Comparison of ENCODE assay signal across 20 cellular contexts in genomic region chr6:90124904-90125510, GRCh38.
DNase-seq lines count a peak whose midpoint lies in the region; ATAC-seq, FAIRE-seq and TF ChIP-seq lines count a peak whose summit lies in the region.
"Had no signal": no experiment of that assay in that cellular context is flagged by ENCODE, and none has a peak within 500 bp of the region (broad histone marks: within the 10 kb centered on the region; RNA-seq: fewer than 3 reads in every experiment).

No MANE protein-coding gene starts in this region.

- no peaks in the 10 kb centered on the region for H3K9me3 Mint-ChIP-seq in CD8-positive, alpha-beta T cell
- H3K9me3 Mint-ChIP-seq in activated B cell treated with CpG ODN at 0.5 μM for 24 hours (no peaks in the 10 kb centered on the region), memory B cell (no peaks in the 10 kb centered on the region)
- H3K9me3 Mint-ChIP-seq: H9 had no signal

- H3K36me3 ChIP-seq in CD8-positive, alpha-beta T cell (ENCODE audit: insufficient read depth, low read length) = no peaks in the 10 kb centered on the region
- H3K36me3 ChIP-seq in Karpas-422 (ENCODE audit: insufficient read depth, low read length) = no peaks in the 10 kb centered on the region

- no peak for ATAC-seq in CD8-positive, alpha-beta T cell
- ATAC-seq in activated B cell treated with CpG ODN at 0.5 μM for 24 hours (ENCODE audit: low read depth) (no peak), memory B cell (ENCODE audit: low read depth) (no peak), SK-N-SH treated with all-trans-retinoic acid at 6 μM for 48 hours (no peak), GM21786 (IDR thresholded peaks at IDR 0.05; ENCODE audit: unreplicated experiment) (no peak), GM18907 (IDR thresholded peaks at IDR 0.05; ENCODE audit: unreplicated experiment) (no peak)

- no peaks in the 10 kb centered on the region for H3K9me2 ChIP-seq in Karpas-422 (replicated peaks; ENCODE audit: insufficient read depth, low read length)

- no peaks in the 10 kb centered on the region for H3K79me2 ChIP-seq in Karpas-422 (ENCODE audit: low read length)

- no peaks in the 10 kb centered on the region for H3K9me3 ChIP-seq in CD8-positive, alpha-beta T cell (ENCODE audit: low read length)
- H3K9me3 ChIP-seq in Karpas-422 (ENCODE audit: low read length) = no peaks in the 10 kb centered on the region

- no peaks in the 10 kb centered on the region for H3K27me3 ChIP-seq in CD8-positive, alpha-beta T cell (ENCODE audit: insufficient read depth, low read length)
- no peaks in the 10 kb centered on the region for H3K27me3 ChIP-seq in Karpas-422 (ENCODE audit: low read length)

- DNase-seq in CD8-positive, alpha-beta T cell = no peak
- DNase-seq in Karpas-422 = peak; percentile 71
- no peak for DNase-seq in activated B cell treated with CpG ODN at 0.5 μM for 24 hours
- no peak for DNase-seq in memory B cell (ENCODE audit: low spot score in 2 of 2)
- no peak for DNase-seq in RCC 7860 (ENCODE audit: low spot score)
- DNase-seq: CD4-positive, CD25-positive, alpha-beta regulatory T cell; DMS79 treated with DMSO at 0.1 percent for 48 hours; GF-D8; H9; NCI-H1048; NCI-H146; NCI-H2107; NCI-H226; NCI-H69; NK-92 treated with Interleukin-12 subunit alpha and Interleukin-12 subunit beta, amount 100 ng/mL, for 24 hours; SIG-M5 had no signal

- H3K4me3 Mint-ChIP-seq in CD8-positive, alpha-beta T cell = no peak overlapping the region
- H3K4me3 Mint-ChIP-seq in activated B cell treated with CpG ODN at 0.5 μM for 24 hours (no peak overlapping the region), memory B cell (no peak overlapping the region)
- H3K4me3 Mint-ChIP-seq: H9 had no signal

- H3K4me1 Mint-ChIP-seq in CD8-positive, alpha-beta T cell (ENCODE audit: low read depth) = peaks cover 54% of the 10 kb centered on the region
- H3K4me1 Mint-ChIP-seq in activated B cell treated with CpG ODN at 0.5 μM for 24 hours = peaks cover 74% of the 10 kb centered on the region
- peaks cover 26% of the 10 kb centered on the region for H3K4me1 Mint-ChIP-seq in memory B cell
- H3K4me1 Mint-ChIP-seq: H9 had no signal

- H2AFZ ChIP-seq in Karpas-422 (ENCODE audit: low read length) = no peak overlapping the region

- H4K20me1 ChIP-seq in Karpas-422 (ENCODE audit: insufficient read depth, low read depth, low read length) = no peaks in the 10 kb centered on the region

- H3K4me1 ChIP-seq in CD8-positive, alpha-beta T cell (ENCODE audit: insufficient read depth, low read length) = peaks cover 41% of the 10 kb centered on the region
- H3K4me1 ChIP-seq in Karpas-422 (ENCODE audit: low read length) = peaks cover 66% of the 10 kb centered on the region

- H3K9ac ChIP-seq in Karpas-422 (ENCODE audit: low read length) = peak overlapping the region; percentile 11; the same call in 1 of the 2 replicates

- POLR2A ChIA-PET in CD8-positive, alpha-beta T cell (lab: Charles Lee) = no interaction called here
- POLR2A ChIA-PET in activated B cell treated with CpG ODN at 0.5 μM for 24 hours (lab: Charles Lee) = interaction anchor here (1.2 to 2.1 kb wide), 2 partner anchors 16 to 90 kb away, joined by 4 to 11 read pairs; no protein-coding TSS in a partner anchor

- peak overlapping the region; percentile 82 for H3K27ac Mint-ChIP-seq in CD8-positive, alpha-beta T cell
- H3K27ac Mint-ChIP-seq in activated B cell treated with CpG ODN at 0.5 μM for 24 hours (peak overlapping the region; percentile 44), memory B cell (peak overlapping the region; percentile 51)
- H3K27ac Mint-ChIP-seq: H9 had no signal

- no peak overlapping the region for H3K4me3 ChIP-seq in CD8-positive, alpha-beta T cell (ENCODE audit: low read depth, low read length)
- 0 out of 2 replicates have a peak overlapping the region, but pooled peaks have one; percentile 17 for H3K4me3 ChIP-seq in Karpas-422 (ENCODE audit: low read length)

- H3K36me3 Mint-ChIP-seq in CD8-positive, alpha-beta T cell = peaks cover 23% of the 10 kb centered on the region
- peaks cover 48% of the 10 kb centered on the region for H3K36me3 Mint-ChIP-seq in activated B cell treated with CpG ODN at 0.5 μM for 24 hours (ENCODE audit: low read depth)
- H3K36me3 Mint-ChIP-seq in memory B cell = peaks cover 17% of the 10 kb centered on the region

- TF ChIP-seq CTCF in CD8-positive, alpha-beta T cell (IDR thresholded peaks at IDR 0.05) = no peak
- no peak for TF ChIP-seq CTCF in activated B cell treated with CpG ODN at 0.5 μM for 24 hours (IDR thresholded peaks at IDR 0.05)

- peak overlapping the region; percentile 62 for H3K4me2 ChIP-seq in Karpas-422 (ENCODE audit: low read depth, low read length, poor library complexity, severe bottlenecking)

- CTCF ChIA-PET in CD8-positive, alpha-beta T cell (lab: Charles Lee) = interaction anchor here (0.7 kb wide), 1 partner anchor 19 kb away, joined by 3 read pairs; no protein-coding TSS in a partner anchor
- CTCF ChIA-PET in activated B cell treated with CpG ODN at 0.5 μM for 24 hours (lab: Charles Lee) = no interaction called here

- FAIRE-seq in RCC 7860 (lab: Jason Lieb, UNC) = no peak
- FAIRE-seq: D721Med had no signal

- H3K27ac ChIP-seq in CD8-positive, alpha-beta T cell (ENCODE audit: low read depth, low read length) = no peak overlapping the region
- H3K27ac ChIP-seq in Karpas-422 (ENCODE audit: low read length) = peak overlapping the region; percentile 67

- no peaks in the 10 kb centered on the region for H3K27me3 Mint-ChIP-seq in CD8-positive, alpha-beta T cell (ENCODE audit: low read depth)
- no peaks in the 10 kb centered on the region for H3K27me3 Mint-ChIP-seq in activated B cell treated with CpG ODN at 0.5 μM for 24 hours
- H3K27me3 Mint-ChIP-seq in memory B cell = no peaks in the 10 kb centered on the region

- intact Hi-C loops in CD8-positive, alpha-beta T cell (cut with DNase I, micrococcal nuclease) = no loop called here
- intact Hi-C loops in activated B cell treated with CpG ODN at 0.5 μM for 24 hours (cut with micrococcal nuclease) = loop anchor here (5.0 kb wide), 2 partner anchors 92 to 162 kb away; no protein-coding TSS in a partner anchor

TF ChIP-seq in SK-N-SH treated with all-trans-retinoic acid at 6 μM for 48 hours, 23 proteins besides CTCF, POLR2A, EP300 and RAD21:
- TF ChIP-seq TCF4 (CRISPR knock-in tag; IDR thresholded peaks at IDR 0.05; ENCODE audit: borderline replicate concordance) = no peak
- no peak for TF ChIP-seq GLIS3 (CRISPR knock-in tag; IDR thresholded peaks at IDR 0.05)
- TF ChIP-seq ZNF565 (CRISPR knock-in tag; conservative IDR thresholded peaks at IDR 0.05; ENCODE audit: low read depth) = no peak
- no peak for TF ChIP-seq TOX (CRISPR knock-in tag; IDR thresholded peaks at IDR 0.05; ENCODE audit: borderline replicate concordance)
- TF ChIP-seq SNAI2 (CRISPR knock-in tag; IDR thresholded peaks at IDR 0.05) = no peak
- TF ChIP-seq CSRNP3 (CRISPR knock-in tag; IDR thresholded peaks at IDR 0.05) = no peak
- TF ChIP-seq CREB5 (CRISPR knock-in tag; IDR thresholded peaks at IDR 0.05; ENCODE audit: low read depth) = no peak
- TF ChIP-seq ARNTL (CRISPR knock-in tag; IDR thresholded peaks at IDR 0.05; ENCODE audit: borderline replicate concordance, low read depth) = no peak
- TF ChIP-seq CSDC2 (CRISPR knock-in tag; IDR thresholded peaks at IDR 0.05) = no peak
- TF ChIP-seq ISL1 (CRISPR knock-in tag; IDR thresholded peaks at IDR 0.05) = no peak
- TF ChIP-seq ZNF70 (CRISPR knock-in tag; IDR thresholded peaks at IDR 0.05) = no peak
- TF ChIP-seq ZC3H10 (CRISPR knock-in tag; IDR thresholded peaks at IDR 0.05) = no peak
- no peak for TF ChIP-seq PATZ1 (CRISPR knock-in tag; IDR thresholded peaks at IDR 0.05; ENCODE audit: borderline replicate concordance)
- TF ChIP-seq ZNF8 (CRISPR knock-in tag; IDR thresholded peaks at IDR 0.05) = no peak
- no peak for TF ChIP-seq OSR1 (CRISPR knock-in tag; IDR thresholded peaks at IDR 0.05)
